In genomic region chr1:3413975-3414710, GRCh38 we compare ENCODE assay signal across 20 cellular contexts. TPM values are rescaled to one million over a fixed set of nuclear protein-coding genes. Genes with fewer than 3 reads are reported as not detected.
"Had no signal": no experiment of that assay in that cellular context is flagged by ENCODE, and none has a peak within 500 bp of the region (broad histone marks: within the 10 kb centered on the region; RNA-seq: fewer than 3 reads in every experiment).

No MANE protein-coding gene starts in this region.

- H3K4me1 Mint-ChIP-seq: activated B cell treated with CpG ODN at 0.5 μM for 24 hours; activated CD4-positive, alpha-beta memory T cell treated with anti-CD3 and anti-CD28 coated beads, Interleukin-2, amount 10 ng/mL, durations not matched to agents 7 days and 5 days; activated CD8-positive, alpha-beta memory T cell treated with anti-CD3 and anti-CD28 coated beads, Interleukin-2, amount 10 ng/mL, durations not matched to agents 7 days and 5 days; activated naive CD8-positive, alpha-beta T cell treated with anti-CD3 and anti-CD28 coated beads for 36 hours; naive thymus-derived CD4-positive, alpha-beta T cell had no signal

- DNase-seq: activated B cell treated with CpG ODN at 0.5 μM for 24 hours; activated CD4-positive, alpha-beta memory T cell treated with anti-CD3 and anti-CD28 coated beads, Interleukin-2, amount 10 ng/mL, durations not matched to agents 7 days and 5 days; activated CD4-positive, alpha-beta T cell treated with anti-CD3 and anti-CD28 coated beads for 48 hours; activated CD8-positive, alpha-beta memory T cell treated with anti-CD3 and anti-CD28 coated beads, Interleukin-2, amount 10 ng/mL, durations not matched to agents 7 days and 5 days; activated naive CD8-positive, alpha-beta T cell treated with anti-CD3 and anti-CD28 coated beads for 36 hours; amniotic stem cell; caudate nucleus; dorsolateral prefrontal cortex; erythroblast; foreskin melanocyte; head of caudate nucleus; mesenchymal stem cell; naive thymus-derived CD4-positive, alpha-beta T cell; retina; T-helper 2 cell; uterus had no signal

- H3K9me3 ChIP-seq: uterus had no signal

- H3K27ac ChIP-seq: skin epidermis, uterus had no signal

- ATAC-seq: activated CD8-positive, alpha-beta memory T cell treated with anti-CD3 and anti-CD28 coated beads, Interleukin-2, amount 10 ng/mL, durations not matched to agents 7 days and 5 days; naive thymus-derived CD4-positive, alpha-beta T cell had no signal

- FAIRE-seq: colon had no signal

- H3K27me3 Mint-ChIP-seq: activated B cell treated with CpG ODN at 0.5 μM for 24 hours; activated CD4-positive, alpha-beta memory T cell treated with anti-CD3 and anti-CD28 coated beads, Interleukin-2, amount 10 ng/mL, durations not matched to agents 7 days and 5 days; activated CD8-positive, alpha-beta memory T cell treated with anti-CD3 and anti-CD28 coated beads, Interleukin-2, amount 10 ng/mL, durations not matched to agents 7 days and 5 days; activated naive CD8-positive, alpha-beta T cell treated with anti-CD3 and anti-CD28 coated beads for 36 hours had no signal

- H3K4me3 Mint-ChIP-seq: activated B cell treated with CpG ODN at 0.5 μM for 24 hours; activated CD4-positive, alpha-beta memory T cell treated with anti-CD3 and anti-CD28 coated beads, Interleukin-2, amount 10 ng/mL, durations not matched to agents 7 days and 5 days; activated CD8-positive, alpha-beta memory T cell treated with anti-CD3 and anti-CD28 coated beads, Interleukin-2, amount 10 ng/mL, durations not matched to agents 7 days and 5 days; activated naive CD8-positive, alpha-beta T cell treated with anti-CD3 and anti-CD28 coated beads for 36 hours; naive thymus-derived CD4-positive, alpha-beta T cell; stimulated activated naive CD8-positive, alpha-beta T cell treated with anti-CD3 and anti-CD28 coated beads, Interleukin-15, Interleukin-2, amounts not matched to agents 100 ng/mL and 50 ng/mL, for 24 hours had no signal

- H3K27me3 ChIP-seq: dorsolateral prefrontal cortex, tibial nerve, uterus had no signal

- H3K36me3 ChIP-seq: uterus had no signal

- H3K9me3 Mint-ChIP-seq: activated CD4-positive, alpha-beta memory T cell treated with anti-CD3 and anti-CD28 coated beads, Interleukin-2, amount 10 ng/mL, durations not matched to agents 7 days and 5 days; activated naive CD8-positive, alpha-beta T cell treated with anti-CD3 and anti-CD28 coated beads for 36 hours; stimulated activated naive CD8-positive, alpha-beta T cell treated with anti-CD3 and anti-CD28 coated beads, Interleukin-15, Interleukin-2, amounts not matched to agents 100 ng/mL and 50 ng/mL, for 24 hours had no signal

- H3K27ac Mint-ChIP-seq: activated B cell treated with CpG ODN at 0.5 μM for 24 hours; activated CD4-positive, alpha-beta memory T cell treated with anti-CD3 and anti-CD28 coated beads, Interleukin-2, amount 10 ng/mL, durations not matched to agents 7 days and 5 days; activated CD8-positive, alpha-beta memory T cell treated with anti-CD3 and anti-CD28 coated beads, Interleukin-2, amount 10 ng/mL, durations not matched to agents 7 days and 5 days; activated naive CD8-positive, alpha-beta T cell treated with anti-CD3 and anti-CD28 coated beads for 36 hours; naive thymus-derived CD4-positive, alpha-beta T cell; stimulated activated naive CD8-positive, alpha-beta T cell treated with anti-CD3 and anti-CD28 coated beads, Interleukin-15, Interleukin-2, amounts not matched to agents 100 ng/mL and 50 ng/mL, for 24 hours had no signal

- H3K36me3 Mint-ChIP-seq: activated CD8-positive, alpha-beta memory T cell treated with anti-CD3 and anti-CD28 coated beads, Interleukin-2, amount 10 ng/mL, durations not matched to agents 7 days and 5 days; activated naive CD8-positive, alpha-beta T cell treated with anti-CD3 and anti-CD28 coated beads for 36 hours had no signal

- H3K4me3 ChIP-seq: dorsolateral prefrontal cortex, skin epidermis, tibial nerve, uterus had no signal

- H3K4me1 ChIP-seq: uterus had no signal

RNA-seq across cellular contexts. Expression of gene ARHGEF16, which starts 40.3 kb away (rescaled TPM):
- total RNA-seq: activated B cell treated with CpG ODN at 0.5 μM for 24 hours; activated CD4-positive, alpha-beta memory T cell treated with anti-CD3 and anti-CD28 coated beads, Interleukin-2, amount 10 ng/mL, durations not matched to agents 7 days and 5 days; activated CD8-positive, alpha-beta memory T cell treated with anti-CD3 and anti-CD28 coated beads, Interleukin-2, amount 10 ng/mL, durations not matched to agents 7 days and 5 days had no signal
- polyA plus RNA-seq: naive thymus-derived CD4-positive, alpha-beta T cell had no signal
